ENCODE assay signal across 11 cellular contexts in the genomic region with DNA sequence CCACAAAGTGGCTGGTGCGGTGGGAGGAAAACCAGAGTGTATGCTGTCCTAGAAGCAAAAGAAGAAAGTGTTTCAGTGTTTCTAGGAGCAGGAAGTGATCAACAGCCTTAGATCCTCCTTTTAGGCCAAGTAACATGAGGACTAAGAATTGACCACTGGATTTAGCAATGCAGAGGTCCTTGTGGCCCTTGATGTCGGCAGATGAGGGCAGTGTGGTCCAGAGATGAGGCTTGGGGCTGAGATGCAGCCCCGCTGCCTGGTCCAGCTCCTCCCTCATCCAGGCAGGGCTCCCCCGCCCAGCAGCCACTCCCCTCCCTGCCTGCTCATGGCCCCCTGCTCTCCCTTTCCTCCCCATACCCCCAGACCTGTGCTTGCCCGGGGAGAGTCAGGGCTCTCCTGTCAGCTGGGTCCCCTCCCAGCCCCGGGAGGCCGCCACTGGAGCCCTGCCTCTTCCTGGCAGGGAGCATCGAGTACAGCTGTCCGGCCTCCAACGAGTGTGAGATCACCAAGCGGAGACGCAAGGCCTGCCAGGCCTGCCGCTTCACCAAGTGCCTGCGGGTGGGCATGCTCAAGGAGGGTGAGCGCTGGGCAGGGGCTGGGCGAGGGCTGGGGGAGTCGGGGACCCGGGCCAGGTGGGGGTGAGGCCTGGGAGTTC. TPM values are rescaled to one million over a fixed set of nuclear protein-coding genes. Genes with fewer than 3 reads are reported as not detected.
DNase-seq lines count a peak whose midpoint lies in the region; ATAC-seq and TF ChIP-seq lines count a peak whose summit lies in the region.
"Had no signal": no experiment of that assay in that cellular context is flagged by ENCODE, and none has a peak within 500 bp of the region (broad histone marks: within the 10 kb centered on the region; RNA-seq: fewer than 3 reads in every experiment).

No MANE protein-coding gene starts in this region.

- no peaks in the 10 kb centered on the region for H3K27me3 ChIP-seq in fibroblast of lung (ENCODE audit: control insufficient read depth, insufficient read depth, low read length)

- no peaks in the 10 kb centered on the region for H3K27me3 Mint-ChIP-seq in stimulated activated naive CD8-positive, alpha-beta T cell treated with anti-CD3 and anti-CD28 coated beads, Interleukin-15, Interleukin-2, amounts not matched to agents 100 ng/mL and 50 ng/mL, for 24 hours
- H3K27me3 Mint-ChIP-seq in osteocyte (ENCODE audit: unreplicated experiment) = no peaks in the 10 kb centered on the region

- peak overlapping the region; percentile 25 for H3K4me2 ChIP-seq in fibroblast of lung (ENCODE audit: extremely low read depth, insufficient read depth, low read length)

- peaks cover 37% of the 10 kb centered on the region for H3K4me1 Mint-ChIP-seq in stimulated activated naive CD8-positive, alpha-beta T cell treated with anti-CD3 and anti-CD28 coated beads, Interleukin-15, Interleukin-2, amounts not matched to agents 100 ng/mL and 50 ng/mL, for 24 hours (ENCODE audit: low read depth)
- peaks cover 13% of the 10 kb centered on the region for H3K4me1 Mint-ChIP-seq in osteocyte (ENCODE audit: unreplicated experiment)

- peak overlapping the region; percentile 58 for H3K27ac ChIP-seq in fibroblast of lung (ENCODE audit: insufficient read depth, low read length)

- no peaks in the 10 kb centered on the region for H3K9me3 ChIP-seq in fibroblast of lung (ENCODE audit: control insufficient read depth, insufficient read depth, low read depth, low read length)

- H3K9ac ChIP-seq in fibroblast of lung (ENCODE audit: insufficient read depth, low read length) = peak overlapping the region; percentile 37

- H2AFZ ChIP-seq in fibroblast of lung (ENCODE audit: low read length) = no peak overlapping the region

- no peaks in the 10 kb centered on the region for H3K4me1 ChIP-seq in fibroblast of lung (ENCODE audit: control insufficient read depth, extremely low read depth, insufficient read depth, low read length)

- TF ChIP-seq CTCF in fibroblast of lung (conservative IDR thresholded peaks at IDR 0.05 in 1 of 2, IDR thresholded peaks at IDR 0.05 in 1 of 2; ENCODE audit: low read depth in 1 of 2, low read length in 2 of 2) (no peak), osteocyte (IDR thresholded peaks at IDR 0.05) (no peak)

- H3K4me3 ChIP-seq in fibroblast of lung (replicated peaks in 1 of 4; ENCODE audit: control extremely low read depth in 1 of 4, insufficient read depth in 1 of 4, low read depth in 3 of 4, low read length in 4 of 4) = peak overlapping the region in 1 of 4 experiments; percentile 27

- H3K36me3 Mint-ChIP-seq in stimulated activated naive CD8-positive, alpha-beta T cell treated with anti-CD3 and anti-CD28 coated beads, Interleukin-15, Interleukin-2, amounts not matched to agents 100 ng/mL and 50 ng/mL, for 24 hours (ENCODE audit: low read depth) = peaks cover 45% of the 10 kb centered on the region
- peaks cover 4% of the 10 kb centered on the region for H3K36me3 Mint-ChIP-seq in osteocyte (ENCODE audit: unreplicated experiment)

- DNase-seq in stimulated activated naive CD8-positive, alpha-beta T cell treated with anti-CD3 and anti-CD28 coated beads, Interleukin-15, Interleukin-2, amounts not matched to agents 100 U/mL and 50 U/mL, for 24 hours = no peak
- DNase-seq in fibroblast of lung (ENCODE audit: low read depth in 2 of 2) (peak in 1 of 2 donors; percentile 48), osteocyte (ENCODE audit: extremely low spot score, unreplicated experiment) (no peak), iPS-NIHi7 (ENCODE audit: extremely low spot score) (no peak), NCI-H1092 (lab: John Stamatoyannopoulos, UW) (no peak)
- DNase-seq: kidney glomerular epithelial cell had no signal

- peak overlapping the region; percentile 77 for H3K27ac Mint-ChIP-seq in stimulated activated naive CD8-positive, alpha-beta T cell treated with anti-CD3 and anti-CD28 coated beads, Interleukin-15, Interleukin-2, amounts not matched to agents 100 ng/mL and 50 ng/mL, for 24 hours
- H3K27ac Mint-ChIP-seq in osteocyte (ENCODE audit: unreplicated experiment) = peak overlapping the region; percentile 37

- TF ChIP-seq POLR2A in GM18505 (IDR thresholded peaks at IDR 0.05; ENCODE audit: borderline replicate concordance, extremely low read depth, insufficient read depth, insufficient read length) = no peak

- H3K4me3 Mint-ChIP-seq in stimulated activated naive CD8-positive, alpha-beta T cell treated with anti-CD3 and anti-CD28 coated beads, Interleukin-15, Interleukin-2, amounts not matched to agents 100 ng/mL and 50 ng/mL, for 24 hours = no peak overlapping the region
- H3K4me3 Mint-ChIP-seq in osteocyte (ENCODE audit: unreplicated experiment) = no peak overlapping the region

- no peak for ATAC-seq in stimulated activated naive CD8-positive, alpha-beta T cell treated with anti-CD3 and anti-CD28 coated beads, Interleukin-15, Interleukin-2, amounts not matched to agents 100 U/mL and 50 U/mL, for 24 hours
- ATAC-seq in HG02623 (IDR thresholded peaks at IDR 0.05; ENCODE audit: unreplicated experiment) (no peak), GM18505 (IDR thresholded peaks at IDR 0.05; ENCODE audit: unreplicated experiment) (no peak)

- peaks cover 11% of the 10 kb centered on the region for H3K36me3 ChIP-seq in fibroblast of lung (ENCODE audit: control insufficient read depth, insufficient read depth, low read length)

- H3K79me2 ChIP-seq in fibroblast of lung (ENCODE audit: control insufficient read depth, insufficient read depth, low read length) = peaks cover 11% of the 10 kb centered on the region

- no peaks in the 10 kb centered on the region for H3K9me3 Mint-ChIP-seq in stimulated activated naive CD8-positive, alpha-beta T cell treated with anti-CD3 and anti-CD28 coated beads, Interleukin-15, Interleukin-2, amounts not matched to agents 100 ng/mL and 50 ng/mL, for 24 hours
- H3K9me3 Mint-ChIP-seq in osteocyte (ENCODE audit: unreplicated experiment) = no peaks in the 10 kb centered on the region

- no peaks in the 10 kb centered on the region for H4K20me1 ChIP-seq in fibroblast of lung (ENCODE audit: control insufficient read depth, extremely low read depth, insufficient read depth, low read length)

RNA-seq across cellular contexts. Expression of a gene that starts 3.7 kb away (rescaled TPM):
- total RNA-seq in fibroblast of lung (248 and 255 TPM in 2 replicates), osteocyte (159 and 174 TPM in 2 replicates)
- 161 and 222 TPM in 2 replicates for polyA plus RNA-seq in fibroblast of lung
- 265 and 320 TPM in 2 replicates for polyA plus RNA-seq in fibroblast of lung (2012)
- polyA minus RNA-seq in fibroblast of lung (ENCODE audit: low replicate concordance) = 54.4 and 59.5 TPM in 2 replicates

RNA-seq across cellular contexts. Expression of a gene that starts 4.3 kb away (rescaled TPM):
- 301 and 319 TPM in 2 replicates for total RNA-seq in fibroblast of lung
- polyA plus RNA-seq in fibroblast of lung = 311 and 431 TPM in 2 replicates
- 328 and 464 TPM in 2 replicates for polyA plus RNA-seq in fibroblast of lung (2012)
- polyA minus RNA-seq in fibroblast of lung (ENCODE audit: low replicate concordance) = 73.1 and 198 TPM in 2 replicates
- 215 and 217 TPM in 2 replicates for total RNA-seq in osteocyte

RNA-seq across cellular contexts. Expression of a gene that starts 8.3 kb away (rescaled TPM):
- 32.4 and 32.5 TPM in 2 replicates for total RNA-seq in fibroblast of lung
- polyA plus RNA-seq in fibroblast of lung = 6.7 and 8.1 TPM in 2 replicates
- polyA plus RNA-seq in fibroblast of lung (2012) = 9.7 and 15.2 TPM in 2 replicates
- 5.5 and 9.3 TPM in 2 replicates for polyA minus RNA-seq in fibroblast of lung (ENCODE audit: low replicate concordance)
- total RNA-seq in osteocyte = 32.7 and 37.4 TPM in 2 replicates

RNA-seq across cellular contexts. Expression of a gene that starts 13.5 kb away (rescaled TPM):
- total RNA-seq in fibroblast of lung = 0.33 and 1.0 TPM in 2 replicates
- polyA plus RNA-seq in fibroblast of lung = 0.09 TPM in 1 of 2 replicates, not detected in the other
- polyA plus RNA-seq in fibroblast of lung (2012) = not detected in 2 replicates
- polyA minus RNA-seq in fibroblast of lung (ENCODE audit: low replicate concordance) = not detected in 2 replicates
- not detected in 2 replicates for total RNA-seq in osteocyte
- polyA plus RNA-seq: BJ had no signal

RNA-seq across cellular contexts. Expression of a gene that starts 22.5 kb away (rescaled TPM):
- total RNA-seq in fibroblast of lung (under 0.01 TPM in 1 of 2 replicates, not detected in the other), osteocyte (0.39 and 0.43 TPM in 2 replicates)
- not detected in 2 replicates for polyA plus RNA-seq in fibroblast of lung
- not detected in 2 replicates for polyA plus RNA-seq in fibroblast of lung (2012)
- polyA minus RNA-seq in fibroblast of lung (ENCODE audit: low replicate concordance) = not detected in 2 replicates
- total RNA-seq: SK-MEL-5 had no signal
- polyA plus RNA-seq: BJ had no signal
